14 cellular contexts compared by ENCODE assay signal in the genomic region with DNA sequence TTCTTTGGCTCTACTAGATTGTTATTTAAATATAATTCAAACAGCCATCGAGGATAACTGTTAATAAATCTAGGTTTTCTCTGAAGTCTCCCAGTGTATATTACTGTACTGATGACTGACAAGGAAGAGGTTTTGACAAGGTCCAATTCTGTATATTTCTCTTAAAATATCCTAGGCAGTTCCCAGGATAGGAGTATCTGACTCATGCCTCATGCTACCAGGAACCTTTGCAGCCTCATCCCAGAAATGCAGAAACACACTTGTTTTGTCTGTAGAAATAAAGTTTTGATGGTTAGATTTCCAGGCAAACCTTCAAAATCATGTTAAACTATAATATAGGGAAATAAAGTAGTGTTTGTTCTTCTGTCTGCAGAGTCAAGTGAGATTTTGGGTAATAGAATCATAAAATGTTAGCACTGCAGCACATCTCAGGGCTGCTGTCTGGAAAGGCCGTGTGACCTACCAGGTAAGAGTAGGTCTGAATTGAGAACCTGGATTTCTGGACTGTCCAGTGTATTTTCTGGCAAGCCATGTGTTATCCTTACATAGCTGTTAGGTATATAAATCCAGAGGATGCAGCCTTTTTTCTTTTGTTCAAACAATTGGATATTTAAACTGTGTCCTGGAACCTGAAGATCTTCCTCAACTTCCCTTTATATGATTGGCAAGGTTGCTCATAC. TPM values are rescaled to one million over a fixed set of nuclear protein-coding genes. Genes with fewer than 3 reads are reported as not detected.
A peak's percentile ranks its signal among the peaks of the same experiment; 100 is the strongest.
DNase-seq lines count a peak whose midpoint lies in the region; ATAC-seq and TF ChIP-seq lines count a peak whose summit lies in the region.
"Had no signal": no experiment of that assay in that cellular context is flagged by ENCODE, and none has a peak within 500 bp of the region (broad histone marks: within the 10 kb centered on the region; RNA-seq: fewer than 3 reads in every experiment).

No MANE protein-coding gene starts in this region.

- peaks cover 82 to 100% (median 98%) of the 10 kb centered on the region in 11 experiments for H4K20me1 ChIP-seq in BLaER1 treated with 17β-estradiol and CSF1 and Interleukin-3, amounts not matched to agents 10 nM and 100 nM
- H4K20me1 ChIP-seq in GM23338 (replicated peaks; ENCODE audit: insufficient read depth) = peaks cover 93% of the 10 kb centered on the region

- ATAC-seq in GM23338 (no peak), left colon (peak; percentile 21), esophagus mucosa (no peak), HG03520 (IDR thresholded peaks at IDR 0.05; ENCODE audit: unreplicated experiment) (no peak)
- ATAC-seq: activated naive CD4-positive, alpha-beta T cell treated with anti-CD3 and anti-CD28 coated beads, Interleukin-2, amount 50 U/mL, for 72 hours had no signal

- DNase-seq in GM23338 (ENCODE audit: low spot score) = no peak
- DNase-seq in activated T-helper 1 cell treated with anti-CD3 and anti-CD28 coated beads, Interleukin-12 subunit alpha, Interleukin-12 subunit beta, Interleukin-2, Interleukin-4 antibody, amounts not matched to agents 30 ng/mL and 10 ng/mL and 1 ng/mL, durations not matched to agents 14 hours and 24 hours and 36 hours (ENCODE audit: low spot score) = no peak
- DNase-seq in left colon = no peak
- DNase-seq in Ammon's horn (ENCODE audit: low spot score) = no peak
- DNase-seq: colonic mucosa, COR-L47, kidney, NCI-H1417 treated with DMSO at 0.1 percent for 48 hours, NCI-H510A treated with DMSO at 0.1 percent for 48 hours had no signal

- H3K9ac ChIP-seq in BLaER1 treated with 17β-estradiol and CSF1 and Interleukin-3, amounts not matched to agents 10 nM and 100 nM = peak overlapping the region in 2 of 11 experiments; percentile 1 to 28; a peak in 1 of 22 replicates

- no peak overlapping the region for H3K4me3 ChIP-seq in BLaER1 treated with 17β-estradiol and CSF1 and Interleukin-3, amounts not matched to agents 10 nM and 100 nM
- no peak overlapping the region for H3K4me3 ChIP-seq in GM23338
- H3K4me3 ChIP-seq: colonic mucosa had no signal

- no peak for TF ChIP-seq CTCF in GM23338 (conservative IDR thresholded peaks at IDR 0.05; ENCODE audit: low read depth in 2 of 2)

- H3K4me1 ChIP-seq in BLaER1 treated with 17β-estradiol and CSF1 and Interleukin-3, amounts not matched to agents 10 nM and 100 nM = peaks cover 81 to 98% (median 87%) of the 10 kb centered on the region in 10 experiments
- H3K4me1 ChIP-seq in GM23338 (ENCODE audit: insufficient read depth) = peaks cover 9% of the 10 kb centered on the region
- H3K4me1 ChIP-seq: colonic mucosa had no signal

- H3K36me3 ChIP-seq in BLaER1 treated with 17β-estradiol and CSF1 and Interleukin-3, amounts not matched to agents 10 nM and 100 nM = peaks cover 28 to 72% (median 55%) of the 10 kb centered on the region in 11 experiments
- no peaks in the 10 kb centered on the region; the same call in 1 of the 2 replicates for H3K36me3 ChIP-seq in GM23338 (ENCODE audit: insufficient read depth)
- H3K36me3 ChIP-seq: colonic mucosa had no signal

- no peaks in the 10 kb centered on the region for H3K9me2 ChIP-seq in GM23338 (ENCODE audit: insufficient read depth)

- peak overlapping the region; percentile 63 to 98 (median 83) for H3K4me2 ChIP-seq in BLaER1 treated with 17β-estradiol and CSF1 and Interleukin-3, amounts not matched to agents 10 nM and 100 nM
- no peak overlapping the region for H3K4me2 ChIP-seq in GM23338

- peaks cover 3% of the 10 kb centered on the region for H3K27me3 Mint-ChIP-seq in GM23338 (ENCODE audit: insufficient read depth, low read depth, poor library complexity)
- no peaks in the 10 kb centered on the region for H3K27me3 Mint-ChIP-seq in activated T-helper 1 cell treated with anti-CD3 and anti-CD28 coated beads, Interleukin-12 subunit alpha, Interleukin-12 subunit beta, Interleukin-2, Interleukin-4 antibody, amounts not matched to agents 30 ng/mL and 10 ng/mL and 1 ng/mL, durations not matched to agents 14 hours and 24 hours and 36 hours (ENCODE audit: insufficient read depth)

- H3K79me2 ChIP-seq in GM23338 (replicated peaks; ENCODE audit: insufficient read depth) = peaks cover 100% of the 10 kb centered on the region

- peak overlapping the region in 2 of 11 experiments; percentile 1 to 2; a peak in 1 of 22 replicates for H3K27ac ChIP-seq in BLaER1 treated with 17β-estradiol and CSF1 and Interleukin-3, amounts not matched to agents 10 nM and 100 nM
- peak overlapping the region; percentile 51 for H3K27ac ChIP-seq in GM23338 (ENCODE audit: low read depth)
- H3K27ac ChIP-seq: colonic mucosa, VCaP had no signal

- no peak overlapping the region for H3K27ac Mint-ChIP-seq in GM23338
- peak overlapping the region; percentile 40 for H3K27ac Mint-ChIP-seq in activated T-helper 1 cell treated with anti-CD3 and anti-CD28 coated beads, Interleukin-12 subunit alpha, Interleukin-12 subunit beta, Interleukin-2, Interleukin-4 antibody, amounts not matched to agents 30 ng/mL and 10 ng/mL and 1 ng/mL, durations not matched to agents 14 hours and 24 hours and 36 hours

- H3K9me3 ChIP-seq in BLaER1 treated with 17β-estradiol and CSF1 and Interleukin-3, amounts not matched to agents 10 nM and 100 nM (replicated peaks in 1 of 11) = no peaks in the 10 kb centered on the region
- H3K9me3 ChIP-seq: colonic mucosa had no signal

- intact Hi-C loops in activated T-helper 1 cell treated with anti-CD3 and anti-CD28 coated beads, Interleukin-12 subunit alpha, Interleukin-12 subunit beta, Interleukin-2, Interleukin-4 antibody, amounts not matched to agents 30 ng/mL and 10 ng/mL and 1 ng/mL, durations not matched to agents 14 hours and 24 hours and 36 hours (cut with micrococcal nuclease) = loop anchor here (10.0 kb wide), 3 partner anchors 835 to 1215 kb away; a partner anchor contains a TSS
- intact Hi-C loops in left colon (cut with DNase I, micrococcal nuclease) = no loop called here

- peaks cover 21% of the 10 kb centered on the region for H3F3A ChIP-seq in GM23338 (replicated peaks; ENCODE audit: low read depth)

- H3K36me3 Mint-ChIP-seq in GM23338 (ENCODE audit: low read depth) = peaks cover 40% of the 10 kb centered on the region
- H3K36me3 Mint-ChIP-seq in activated T-helper 1 cell treated with anti-CD3 and anti-CD28 coated beads, Interleukin-12 subunit alpha, Interleukin-12 subunit beta, Interleukin-2, Interleukin-4 antibody, amounts not matched to agents 30 ng/mL and 10 ng/mL and 1 ng/mL, durations not matched to agents 14 hours and 24 hours and 36 hours (ENCODE audit: low read depth) = peaks cover 29% of the 10 kb centered on the region

- no peaks in the 10 kb centered on the region for H3K27me3 ChIP-seq in BLaER1 treated with 17β-estradiol and CSF1 and Interleukin-3, amounts not matched to agents 10 nM and 100 nM
- no peaks in the 10 kb centered on the region for H3K27me3 ChIP-seq in GM23338 (ENCODE audit: insufficient read depth)
- H3K27me3 ChIP-seq: colonic mucosa had no signal

- H3K4me1 Mint-ChIP-seq in GM23338 = peaks cover 8% of the 10 kb centered on the region; the same call in 2 of the 3 replicates
- peaks cover 58% of the 10 kb centered on the region for H3K4me1 Mint-ChIP-seq in activated T-helper 1 cell treated with anti-CD3 and anti-CD28 coated beads, Interleukin-12 subunit alpha, Interleukin-12 subunit beta, Interleukin-2, Interleukin-4 antibody, amounts not matched to agents 30 ng/mL and 10 ng/mL and 1 ng/mL, durations not matched to agents 14 hours and 24 hours and 36 hours (ENCODE audit: low read depth)

- no peaks in the 10 kb centered on the region for H3K9me3 Mint-ChIP-seq in GM23338
- H3K9me3 Mint-ChIP-seq in activated T-helper 1 cell treated with anti-CD3 and anti-CD28 coated beads, Interleukin-12 subunit alpha, Interleukin-12 subunit beta, Interleukin-2, Interleukin-4 antibody, amounts not matched to agents 30 ng/mL and 10 ng/mL and 1 ng/mL, durations not matched to agents 14 hours and 24 hours and 36 hours = no peaks in the 10 kb centered on the region
- H3K9me3 Mint-ChIP-seq: activated naive CD4-positive, alpha-beta T cell treated with anti-CD3 and anti-CD28 coated beads, Interleukin-2, amount 50 U/mL, for 72 hours had no signal

- H2AFZ ChIP-seq in GM23338 = no peak overlapping the region

- H3K4me3 Mint-ChIP-seq in GM23338 = no peak overlapping the region
- H3K4me3 Mint-ChIP-seq in activated T-helper 1 cell treated with anti-CD3 and anti-CD28 coated beads, Interleukin-12 subunit alpha, Interleukin-12 subunit beta, Interleukin-2, Interleukin-4 antibody, amounts not matched to agents 30 ng/mL and 10 ng/mL and 1 ng/mL, durations not matched to agents 14 hours and 24 hours and 36 hours = no peak overlapping the region

TF ChIP-seq in GM23338, 12 proteins besides CTCF, POLR2A, EP300 and RAD21 (continues in another document):
- TF ChIP-seq, protein P1, sequence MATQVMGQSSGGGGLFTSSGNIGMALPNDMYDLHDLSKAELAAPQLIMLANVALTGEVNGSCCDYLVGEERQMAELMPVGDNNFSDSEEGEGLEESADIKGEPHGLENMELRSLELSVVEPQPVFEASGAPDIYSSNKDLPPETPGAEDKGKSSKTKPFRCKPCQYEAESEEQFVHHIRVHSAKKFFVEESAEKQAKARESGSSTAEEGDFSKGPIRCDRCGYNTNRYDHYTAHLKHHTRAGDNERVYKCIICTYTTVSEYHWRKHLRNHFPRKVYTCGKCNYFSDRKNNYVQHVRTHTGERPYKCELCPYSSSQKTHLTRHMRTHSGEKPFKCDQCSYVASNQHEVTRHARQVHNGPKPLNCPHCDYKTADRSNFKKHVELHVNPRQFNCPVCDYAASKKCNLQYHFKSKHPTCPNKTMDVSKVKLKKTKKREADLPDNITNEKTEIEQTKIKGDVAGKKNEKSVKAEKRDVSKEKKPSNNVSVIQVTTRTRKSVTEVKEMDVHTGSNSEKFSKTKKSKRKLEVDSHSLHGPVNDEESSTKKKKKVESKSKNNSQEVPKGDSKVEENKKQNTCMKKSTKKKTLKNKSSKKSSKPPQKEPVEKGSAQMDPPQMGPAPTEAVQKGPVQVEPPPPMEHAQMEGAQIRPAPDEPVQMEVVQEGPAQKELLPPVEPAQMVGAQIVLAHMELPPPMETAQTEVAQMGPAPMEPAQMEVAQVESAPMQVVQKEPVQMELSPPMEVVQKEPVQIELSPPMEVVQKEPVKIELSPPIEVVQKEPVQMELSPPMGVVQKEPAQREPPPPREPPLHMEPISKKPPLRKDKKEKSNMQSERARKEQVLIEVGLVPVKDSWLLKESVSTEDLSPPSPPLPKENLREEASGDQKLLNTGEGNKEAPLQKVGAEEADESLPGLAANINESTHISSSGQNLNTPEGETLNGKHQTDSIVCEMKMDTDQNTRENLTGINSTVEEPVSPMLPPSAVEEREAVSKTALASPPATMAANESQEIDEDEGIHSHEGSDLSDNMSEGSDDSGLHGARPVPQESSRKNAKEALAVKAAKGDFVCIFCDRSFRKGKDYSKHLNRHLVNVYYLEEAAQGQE (IDR thresholded peaks at IDR 0.05; ENCODE audit: unreplicated experiment) = no peak
- TF ChIP-seq ZNF331 (CRISPR knock-in tag; IDR thresholded peaks at IDR 0.05; ENCODE audit: low read depth) = no peak

RNA-seq across cellular contexts. Expression of a gene that starts 8.3 kb away (rescaled TPM):
- total RNA-seq in GM23338 (2014; rRNA removed; shearing (Covaris generic)) = 101 and 120 TPM in 2 replicates
- polyA plus RNA-seq in GM23338 (2016; fragmentation: Nextera tagmentation; extraction: Ambion mirVana) = 166 and 172 TPM in 2 replicates
- total RNA-seq in activated T-helper 1 cell treated with anti-CD3 and anti-CD28 coated beads, Interleukin-12 subunit alpha, Interleukin-12 subunit beta, Interleukin-2, Interleukin-4 antibody, amounts not matched to agents 30 ng/mL and 10 ng/mL and 1 ng/mL, durations not matched to agents 14 hours and 24 hours and 36 hours = 251 and 265 TPM in 2 replicates
- total RNA-seq in left colon (100 to 1,000 TPM; 139 to 152 TPM), esophagus mucosa (119 TPM)
